ENCODE assay signal across 8 cellular contexts in genomic region chr19:23071087-23071511, GRCh38. TPM values are rescaled to one million over a fixed set of nuclear protein-coding genes. Genes with fewer than 3 reads are reported as not detected.
DNase-seq lines count a peak whose midpoint lies in the region; ATAC-seq, FAIRE-seq and TF ChIP-seq lines count a peak whose summit lies in the region.
"Had no signal": no experiment of that assay in that cellular context is flagged by ENCODE, and none has a peak within 500 bp of the region (broad histone marks: within the 10 kb centered on the region; RNA-seq: fewer than 3 reads in every experiment).

No MANE protein-coding gene starts in this region.

- H3K4me1 ChIP-seq in heart left ventricle: peaks cover 0 to 30% (median 11%) of the 10 kb centered on the region in 12 donors

- no peak overlapping the region for H3K27ac ChIP-seq in heart left ventricle

- peak overlapping the region; percentile 10 to 61 (median 45) for H3K4me3 ChIP-seq in heart left ventricle

- 0 to 4% (median 1%) methylated on average over 4 to 34 of the region's 34 CpGs for WGBS in heart left ventricle, 4 donors

- no peak for TF ChIP-seq CTCF in heart left ventricle (IDR thresholded peaks at IDR 0.05)

- intact Hi-C loops in heart left ventricle (cut with DNase I): no loop called here

- peak in 3 of 4 donors; percentile 52 to 78 (median 57) for ATAC-seq in heart left ventricle
- no peak for ATAC-seq in GM18498 (IDR thresholded peaks at IDR 0.05; ENCODE audit: unreplicated experiment)

- in situ Hi-C loops in ACHN (cut with HindIII; ENCODE audit: low pct_ligation_motif_present, low pct_unique_long_range_greater_than_20kb, low sequenced_read_pairs): no loop called here

- TF ChIP-seq POLR2A in GM12892 (IDR thresholded peaks at IDR 0.05; ENCODE audit: low read depth, low read length) (no peak), heart left ventricle (IDR thresholded peaks at IDR 0.05) (no peak)

- FAIRE-seq in GM12892 (lab: Jason Lieb, UNC): peak; percentile 99

- no peaks in the 10 kb centered on the region for H3K9me3 ChIP-seq in heart left ventricle

- DNase-seq in GM12892 (ENCODE audit: insufficient read length) (no peak), NCI-H774 (lab: John Stamatoyannopoulos, UW) (peak; percentile 27), heart left ventricle (peak; percentile 18 to 75 (median 32)), ACHN (no peak), NOMO-1 (lab: John Stamatoyannopoulos, UW; ENCODE audit: unreplicated experiment in 2 of 2) (no peak)
- peak; percentile 23 for DNase-seq in stimulated activated CD8-positive, alpha-beta memory T cell treated with anti-CD3 and anti-CD28 coated beads, Interleukin-4, amount 100 ng/mL, for 48 hours
- DNase-seq: NCI-H1436 had no signal

- H3K27me3 ChIP-seq in heart left ventricle: peaks cover 0 to 21% (median 10%) of the 10 kb centered on the region in 9 donors

- H3K36me3 ChIP-seq in heart left ventricle: no peaks in the 10 kb centered on the region

RNA-seq across cellular contexts. Expression of gene ZNF730, which starts 45.7 kb away (rescaled TPM):
- 2.2 TPM for polyA plus RNA-seq in GM12892 (2012; ENCODE audit: missing spikeins)
- total RNA-seq in heart left ventricle: under 1 TPM in 4 of 9 donors, not detected in 5; 0.16 to 0.40 (median 0.22) TPM
- polyA plus RNA-seq in heart left ventricle: not detected

Comparison
In these comparisons a context has a peak if more than half of its experiments do, and no peak if none do; other contexts are left out.
1. DNase-seq: peak in NCI-H774 (single experiment), heart left ventricle (5 of 5) and stimulated activated CD8-positive, alpha-beta memory T cell treated with anti-CD3 and anti-CD28 coated beads, Interleukin-4, amount 100 ng/mL, for 48 hours (single experiment); none in GM12892 (single experiment), ACHN (single experiment) and NOMO-1 (0 of 2).